21 cellular contexts compared by ENCODE assay signal in the genomic region with DNA sequence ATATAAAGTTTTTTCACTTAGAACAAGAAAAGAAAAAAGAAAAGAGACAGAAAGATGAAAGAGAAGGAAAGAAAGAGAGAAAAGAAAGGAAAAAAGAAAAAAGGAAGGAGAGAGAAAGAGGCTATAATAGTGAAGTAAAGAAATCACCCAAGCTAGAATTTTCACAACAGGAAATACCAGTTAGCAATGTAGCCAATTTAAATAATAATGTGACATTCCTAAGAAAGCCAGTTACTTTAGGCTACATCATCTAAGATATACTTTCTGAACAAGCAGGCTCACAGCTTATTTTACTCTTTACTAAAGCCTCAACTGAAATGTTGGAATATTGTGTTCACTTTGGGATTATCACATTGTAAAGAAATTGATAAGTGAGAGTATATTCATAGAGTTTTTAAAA. TPM values are rescaled to one million over a fixed set of nuclear protein-coding genes. Genes with fewer than 3 reads are reported as not detected.
DNase-seq lines count a peak whose midpoint lies in the region; ATAC-seq, FAIRE-seq and TF ChIP-seq lines count a peak whose summit lies in the region.
"Had no signal": no experiment of that assay in that cellular context is flagged by ENCODE, and none has a peak within 500 bp of the region (broad histone marks: within the 10 kb centered on the region; RNA-seq: fewer than 3 reads in every experiment).

No MANE protein-coding gene starts in this region.

- no peaks in the 10 kb centered on the region for H4K20me1 ChIP-seq in K562 (replicated peaks; ENCODE audit: control insufficient read depth, insufficient read depth, low read length)

- no peak for TF ChIP-seq CTCF in K562 (IDR thresholded peaks at IDR 0.05 in 2 of 3, conservative IDR thresholded peaks at IDR 0.05 in 1 of 3; ENCODE audit: insufficient read depth in 2 of 3, low read depth in 1 of 3, low read length in 3 of 3)
- no peak for TF ChIP-seq CTCF in fibroblast of the aortic adventitia (IDR thresholded peaks at IDR 0.05; ENCODE audit: insufficient read depth, low read length)

- no TSS peak for BruUV-seq in K562 (replicated peaks; lab: Mats Ljungman, UMichigan)

- no peak for FAIRE-seq in K562 (lab: Jason Lieb, UNC)
- FAIRE-seq: HTR-8/SVneo had no signal

- intact Hi-C loops in K562 (cut with micrococcal nuclease) = no loop called here

- in situ Hi-C loops in K562 (cut with MboI) = no loop called here

- no peak overlapping the region for H3K9ac ChIP-seq in HUES6 (ENCODE audit: low read length)
- no peak overlapping the region for H3K9ac ChIP-seq in K562 (ENCODE audit: insufficient read depth in 1 of 2, low read depth in 2 of 2, low read length in 2 of 2)

- no peak for ATAC-seq in K562

- H3K4me2 ChIP-seq in K562 (ENCODE audit: insufficient read depth, low read length) = no peak overlapping the region

- no peak for TF ChIP-seq EP300 in K562 (IDR thresholded peaks at IDR 0.05; ENCODE audit: low read length)

- H3K27me3 ChIP-seq in HUES6 (ENCODE audit: control insufficient read depth, insufficient read depth, low read length) = no peaks in the 10 kb centered on the region
- H3K27me3 ChIP-seq in K562 (ENCODE audit: control insufficient read depth in 2 of 2, insufficient read depth in 2 of 2, low read length in 2 of 2) = no peaks in the 10 kb centered on the region

- H3K4me3 ChIP-seq in HUES6 (ENCODE audit: low read depth, low read length) (no peak overlapping the region), K562 (no peak overlapping the region), fibroblast of the aortic adventitia (ENCODE audit: low read depth, low read length) (no peak overlapping the region)

- no peaks in the 10 kb centered on the region for H3K79me2 ChIP-seq in K562 (ENCODE audit: control insufficient read depth, insufficient read depth, low read length)

- CTCF ChIA-PET in K562 (lab: Yijun Ruan, JAX; ENCODE audit: low intra/inter-chr PET ratio) = no interaction called here

- POLR2A ChIA-PET in K562 (lab: Yijun Ruan, JAX) = no interaction called here

- H3K36me3 ChIP-seq in HUES6 (ENCODE audit: control insufficient read depth, insufficient read depth, low read length) = no peaks in the 10 kb centered on the region
- H3K36me3 ChIP-seq in K562 (ENCODE audit: control insufficient read depth, insufficient read depth, low read length) = no peaks in the 10 kb centered on the region

- peaks cover 17% of the 10 kb centered on the region for H3K4me1 ChIP-seq in HUES6 (ENCODE audit: control insufficient read depth, insufficient read depth, low read length)
- H3K4me1 ChIP-seq in K562 (replicated peaks in 1 of 2; ENCODE audit: control insufficient read depth in 2 of 2, insufficient read depth in 2 of 2, low read length in 2 of 2) = no peaks in the 10 kb centered on the region

- peak overlapping the region; percentile 74 for H3K27ac ChIP-seq in HUES6 (ENCODE audit: low read depth, low read length)
- no peak overlapping the region for H3K27ac ChIP-seq in K562 (ENCODE audit: extremely low read depth, low read depth, low read length)
- H3K27ac ChIP-seq: C4-2B, RWPE1 had no signal

- H3K9me1 ChIP-seq in K562 (ENCODE audit: control insufficient read depth, insufficient read depth, low read length) = no peaks in the 10 kb centered on the region

- DNase-seq in K562 (ENCODE audit: extremely low read depth in 1 of 4, low spot score in 3 of 4) (no peak), fibroblast of the aortic adventitia (ENCODE audit: low read depth) (peak; percentile 33), NCI-H2171 (lab: John Stamatoyannopoulos, UW) (no peak), glomerular visceral epithelial cell (ENCODE audit: extremely low spot score) (no peak), NCI-H345 treated with DMSO at 0.1 percent for 48 hours (lab: John Stamatoyannopoulos, UW; ENCODE audit: unreplicated experiment) (no peak)
- DNase-seq in activated naive CD4-positive, alpha-beta T cell treated with anti-CD3 and anti-CD28 coated beads, Interleukin-2, amount 50 U/mL, for 16 hours = no peak
- DNase-seq: ACHN, AML-193, DMS79 treated with DMSO at 0.1 percent for 48 hours, H7, KG1, NCI-H1694 treated with DMSO at 0.1 percent for 48 hours, NCI-H2107, NCI-H2227 treated with DMSO at 0.1 percent for 48 hours, NCI-H524, NCI-H82, SIG-M5 had no signal

- H2AFZ ChIP-seq in K562 (ENCODE audit: low read depth, low read length) = no peak overlapping the region

- no peak for TF ChIP-seq RAD21 in K562 (CRISPR knock-in tag; conservative IDR thresholded peaks at IDR 0.05 in 1 of 2, IDR thresholded peaks at IDR 0.05 in 1 of 2)

- no peak for TF ChIP-seq POLR2A in K562 (conservative IDR thresholded peaks at IDR 0.05)

- peaks cover 5% of the 10 kb centered on the region for H3K9me3 ChIP-seq in HUES6 (ENCODE audit: control insufficient read depth, insufficient read depth, low read depth, low read length)
- peaks cover 4% of the 10 kb centered on the region; the same call in 1 of the 2 replicates for H3K9me3 ChIP-seq in K562 (replicated peaks; ENCODE audit: control insufficient read depth, insufficient read depth, low read depth, low read length)

TF ChIP-seq in K562, 482 proteins besides CTCF, POLR2A, EP300 and RAD21:
- TF ChIP-seq SIRT6 (IDR thresholded peaks at IDR 0.05; ENCODE audit: low read depth, low read length) (no peak), NELFE (IDR thresholded peaks at IDR 0.05; ENCODE audit: insufficient read depth, insufficient read length) (no peak), U2AF1 (optimal IDR thresholded peaks at IDR 0.05; ENCODE audit: low read depth, low read length) (peak; percentile 34), HDAC6 (IDR thresholded peaks at IDR 0.05; ENCODE audit: low read depth, low read length) (no peak), SUPT5H (IDR thresholded peaks at IDR 0.05) (no peak), HDAC1 (IDR thresholded peaks at IDR 0.05) (no peak), XRCC5 (IDR thresholded peaks at IDR 0.05; ENCODE audit: low read depth, low read length) (no peak)
- TF ChIP-seq, protein P1, sequence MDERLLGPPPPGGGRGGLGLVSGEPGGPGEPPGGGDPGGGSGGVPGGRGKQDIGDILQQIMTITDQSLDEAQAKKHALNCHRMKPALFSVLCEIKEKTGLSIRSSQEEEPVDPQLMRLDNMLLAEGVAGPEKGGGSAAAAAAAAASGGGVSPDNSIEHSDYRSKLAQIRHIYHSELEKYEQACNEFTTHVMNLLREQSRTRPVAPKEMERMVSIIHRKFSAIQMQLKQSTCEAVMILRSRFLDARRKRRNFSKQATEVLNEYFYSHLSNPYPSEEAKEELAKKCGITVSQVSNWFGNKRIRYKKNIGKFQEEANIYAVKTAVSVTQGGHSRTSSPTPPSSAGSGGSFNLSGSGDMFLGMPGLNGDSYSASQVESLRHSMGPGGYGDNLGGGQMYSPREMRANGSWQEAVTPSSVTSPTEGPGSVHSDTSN (CRISPR knock-in tag; IDR thresholded peaks at IDR 0.05; ENCODE audit: low read depth) = no peak
- TF ChIP-seq, protein P1 (tag; conservative IDR thresholded peaks at IDR 0.05; ENCODE audit: low read depth) = no peak

RNA-seq across cellular contexts. Expression of a gene that starts 53.6 kb away (rescaled TPM):
- total RNA-seq in K562 (2011; cell fraction: chromatin; rRNA removed; ENCODE audit: low replicate concordance) = not detected in 2 replicates
- total RNA-seq in K562 (2011; cell fraction: nucleolus; rRNA removed) = not detected in 2 replicates
- not detected in 2 replicates for total RNA-seq in K562 (2011; cell fraction: nucleoplasm; rRNA removed)
- total RNA-seq in K562 (2014; rRNA removed) (not detected in 2 replicates), K562 (2014; rRNA removed; fragmentation: Illumina TruSeq; extraction: Trizol) (not detected in 2 replicates), K562 (2015; rRNA removed; fragmentation: Illumina TruSeq; extraction: Trizol) (not detected in 2 replicates), K562 (2021) (0.07 TPM in 1 of 2 replicates, not detected in the other), fibroblast of the aortic adventitia (ENCODE audit: low replicate concordance) (0.65 and 7.0 TPM in 2 replicates)
- polyA plus RNA-seq in K562 (2011; rRNA removed) (not detected in 2 replicates), K562 (2014; fragmentation: Illumina TruSeq; extraction: Trizol) (not detected in 2 replicates), K562 (2014; fragmentation: Nextera tagmentation; extraction: Ambion mirVana) (not detected), K562 (2014; rRNA removed) (0.03 TPM in 1 of 2 replicates, not detected in the other)
- not detected in 2 replicates for polyA plus RNA-seq in K562 (2011; cell fraction: cytosol; rRNA removed)
- not detected in 2 replicates for polyA plus RNA-seq in K562 (2011; cell fraction: nucleus; rRNA removed)
- polyA plus RNA-seq in K562 (2012) = 0.03 and 0.07 TPM in 2 replicates
- not detected in 2 replicates for polyA minus RNA-seq in K562 (2011; rRNA and poly(A)+ RNA removed)
- polyA minus RNA-seq in K562 (2011; cell fraction: cytosol; rRNA and poly(A)+ RNA removed) = not detected in 2 replicates
- polyA minus RNA-seq in K562 (2011; cell fraction: nucleus; rRNA and poly(A)+ RNA removed) = not detected in 2 replicates
